In genomic region chr4:517061-517805, GRCh38 we compare ENCODE assay signal across 21 cellular contexts. TPM values are rescaled to one million over a fixed set of nuclear protein-coding genes. Genes with fewer than 3 reads are reported as not detected.
A peak's percentile ranks its signal among the peaks of the same experiment; 100 is the strongest.
DNase-seq lines count a peak whose midpoint lies in the region; ATAC-seq, FAIRE-seq and TF ChIP-seq lines count a peak whose summit lies in the region.
"Had no signal": no experiment of that assay in that cellular context is flagged by ENCODE, and none has a peak within 500 bp of the region (broad histone marks: within the 10 kb centered on the region; RNA-seq: fewer than 3 reads in every experiment).

No MANE protein-coding gene starts in this region.

- H3K9ac ChIP-seq in endodermal cell (ENCODE audit: extremely low read depth, low read length, poor library complexity, severe bottlenecking) = no peak overlapping the region

- H3K4me3 ChIP-seq in endodermal cell (ENCODE audit: low read length) = no peak overlapping the region
- H3K4me3 ChIP-seq: A549, SJCRH30 had no signal

- H3K27ac Mint-ChIP-seq in endodermal cell = peak overlapping the region; percentile 40
- peak overlapping the region; percentile 28 for H3K27ac Mint-ChIP-seq in type B pancreatic cell

- CTCF ChIA-PET in RWPE1 (lab: Yijun Ruan, JAX) = no interaction called here

- no peaks in the 10 kb centered on the region for H3K27me3 ChIP-seq in endodermal cell (ENCODE audit: control insufficient read depth, insufficient read depth, low read length, poor library complexity, severe bottlenecking)
- H3K27me3 ChIP-seq: BE2C, SJCRH30 had no signal

- H3K4me1 ChIP-seq in endodermal cell (ENCODE audit: control insufficient read depth, insufficient read depth, low read length) = no peaks in the 10 kb centered on the region
- H3K4me1 ChIP-seq: A549, BE2C, SJCRH30 had no signal

- no peak for FAIRE-seq in frontal cortex (lab: Jason Lieb, UNC)
- FAIRE-seq: A549 had no signal

- H3K27me3 Mint-ChIP-seq in endodermal cell (ENCODE audit: insufficient read depth) (no peaks in the 10 kb centered on the region), type B pancreatic cell (no peaks in the 10 kb centered on the region)

- no peaks in the 10 kb centered on the region for H3K9me3 ChIP-seq in endodermal cell (ENCODE audit: control insufficient read depth, low read length)
- H3K9me3 ChIP-seq: A549, BE2C had no signal

- POLR2A ChIA-PET in RWPE1 (lab: Yijun Ruan, JAX; ENCODE audit: low non-redundant PET) = interaction anchor here (0.5 kb wide), 1 partner anchor 19 kb away, joined by 7 read pairs; no protein-coding TSS in a partner anchor

- intact Hi-C loops in cardiac septum (cut with DNase I) (no loop called here), left ventricle myocardium superior (cut with micrococcal nuclease) (no loop called here)

- no peak for ATAC-seq in left ventricle myocardium superior
- ATAC-seq: A549 had no signal

- 93 to 98% methylated on average over 10 to 15 of the region's 15 CpGs for WGBS in endodermal cell (ENCODE audit: insufficient coverage in 1 of 2, insufficient read length in 1 of 2), 2 experiments

- peaks cover 78% of the 10 kb centered on the region for H3K36me3 Mint-ChIP-seq in endodermal cell (ENCODE audit: low read depth)
- H3K36me3 Mint-ChIP-seq in type B pancreatic cell = peaks cover 25% of the 10 kb centered on the region

- no peak for TF ChIP-seq CTCF in RWPE1 (conservative IDR thresholded peaks at IDR 0.05; ENCODE audit: low read depth)
- no peak for TF ChIP-seq CTCF in endodermal cell (conservative IDR thresholded peaks at IDR 0.05)
- no peak for TF ChIP-seq CTCF in type B pancreatic cell (conservative IDR thresholded peaks at IDR 0.05)

- H3K4me1 Mint-ChIP-seq in endodermal cell = no peaks in the 10 kb centered on the region
- H3K4me1 Mint-ChIP-seq in type B pancreatic cell (ENCODE audit: unreplicated experiment) = no peaks in the 10 kb centered on the region

- peaks cover 68% of the 10 kb centered on the region for H3K36me3 ChIP-seq in endodermal cell (ENCODE audit: control insufficient read depth, insufficient read depth, low read length)

- peak overlapping the region; percentile 97 for H3K27ac ChIP-seq in RWPE1
- no peak overlapping the region for H3K27ac ChIP-seq in endodermal cell (ENCODE audit: low read depth, low read length)
- H3K27ac ChIP-seq in substantia nigra (ENCODE audit: low read depth, low read length, poor library complexity, severe bottlenecking) = no peak overlapping the region
- H3K27ac ChIP-seq: A549, SJCRH30 had no signal

- H3K4me3 Mint-ChIP-seq in endodermal cell = no peak overlapping the region
- no peak overlapping the region for H3K4me3 Mint-ChIP-seq in type B pancreatic cell

- DNase-seq in cardiac septum (ENCODE audit: low spot score) (peak; percentile 58), left ventricle myocardium superior (no peak), RWPE1 (ENCODE audit: low spot score) (no peak), endodermal cell (no peak), type B pancreatic cell (ENCODE audit: extremely low spot score, unreplicated experiment) (no peak), substantia nigra (lab: John Stamatoyannopoulos, UW) (no peak), frontal cortex (ENCODE audit: low spot score in 2 of 2) (no peak)
- DNase-seq: BE2C; COR-L47; DMS79; H7; KBM-7; NCI-H1092 treated with DMSO at 0.1 percent for 48 hours; NCI-H146; NCI-H2029; NCI-H226; NCI-H524; NCI-H774; NK-92 treated with Interleukin-12 subunit alpha and Interleukin-12 subunit beta, amount 100 ng/mL, for 24 hours; SJCRH30 had no signal

- H3K9me3 Mint-ChIP-seq in endodermal cell (no peaks in the 10 kb centered on the region), type B pancreatic cell (no peaks in the 10 kb centered on the region)

RNA-seq across cellular contexts. Expression of gene PIGG, which starts 18.2 kb away (rescaled TPM):
- total RNA-seq in cardiac septum = 22.4 TPM
- total RNA-seq in left ventricle myocardium superior = 20.0 TPM
- total RNA-seq in endodermal cell = 10 to 100 TPM; 73.4 to 80.3 TPM
- 53.9 TPM for polyA plus RNA-seq in endodermal cell (2013, experiment 1 of 2)
- polyA plus RNA-seq in endodermal cell (2013, experiment 2 of 2) = 47.8 TPM
- 61.8 and 63.6 TPM in 2 replicates for total RNA-seq in type B pancreatic cell (ENCODE audit: low replicate concordance)
- 26.5 TPM for total RNA-seq in frontal cortex

RNA-seq across cellular contexts. Expression of gene ZNF721, which starts 18.3 kb away (rescaled TPM):
- total RNA-seq in cardiac septum (14.9 TPM), left ventricle myocardium superior (12.8 TPM), endodermal cell (10 to 100 TPM; 68.9 to 71.5 TPM), type B pancreatic cell (ENCODE audit: low replicate concordance) (36.2 and 42.0 TPM in 2 replicates), frontal cortex (32.6 TPM)
- polyA plus RNA-seq in endodermal cell (2013, experiment 1 of 2) = 37.4 TPM
- polyA plus RNA-seq in endodermal cell (2013, experiment 2 of 2) = 35.7 TPM

RNA-seq across cellular contexts. Expression of gene TMEM271, which starts 58.9 kb away (rescaled TPM):
- total RNA-seq in cardiac septum = not detected
- total RNA-seq in left ventricle myocardium superior = not detected
- total RNA-seq in endodermal cell = not detected
- not detected for polyA plus RNA-seq in endodermal cell (2013, experiment 1 of 2)
- not detected for polyA plus RNA-seq in endodermal cell (2013, experiment 2 of 2)
- 0.21 and 0.36 TPM in 2 replicates for total RNA-seq in type B pancreatic cell (ENCODE audit: low replicate concordance)
- total RNA-seq in frontal cortex = 15.9 TPM
- polyA plus RNA-seq: A549 had no signal

Comparison
In these comparisons a context has a peak if more than half of its experiments do, and no peak if none do; other contexts are left out.
1. RNA of gene TMEM271, which starts 58.9 kb away (total RNA-seq): 15.9 TPM in frontal cortex (single experiment); 0.21 to 0.36 TPM in type B pancreatic cell, not detected in endodermal cell, not detected in cardiac septum (single experiment) and not detected in left ventricle myocardium superior (single experiment); every median in the first group is over 10 times any median in the second.